In genomic region chr17:35028097-35028496, GRCh38 we compare ENCODE assay signal across 8 cellular contexts. TPM values are rescaled to one million over a fixed set of nuclear protein-coding genes. Genes with fewer than 3 reads are reported as not detected.
DNase-seq lines count a peak whose midpoint lies in the region; ATAC-seq, FAIRE-seq and TF ChIP-seq lines count a peak whose summit lies in the region.
"Not testable (repeated sequence)": the region's sequence is repeated elsewhere in the genome, so short reads cannot be mapped to it uniquely, and the experiment has no call there.

No MANE protein-coding gene starts in this region.

- H3K27me3 Mint-ChIP-seq in CD4-positive, alpha-beta T cell; activated CD4-positive, alpha-beta memory T cell treated with anti-CD3 and anti-CD28 coated beads, Interleukin-2, amount 10 ng/mL, durations not matched to agents 7 days and 5 days; osteocyte (ENCODE audit: unreplicated experiment): not testable (repeated sequence)

- H3K23ac ChIP-seq in mesenchymal stem cell (ENCODE audit: low read length in 2 of 2) = not testable (repeated sequence)

- not testable (repeated sequence) for H3K79me2 ChIP-seq in PC-9 (ENCODE audit: low read depth); endothelial cell of umbilical vein (ENCODE audit: control insufficient read depth, insufficient read depth, low read length)

- not testable (repeated sequence) for H3K9ac ChIP-seq in endothelial cell of umbilical vein (replicated peaks; ENCODE audit: extremely low read depth, insufficient read depth, low read length); mesenchymal stem cell (ENCODE audit: low read length)

- not testable (repeated sequence) for TF ChIP-seq POLR2A in endothelial cell of umbilical vein (IDR thresholded peaks at IDR 0.05; ENCODE audit: low read depth, low read length); thyroid gland (IDR thresholded peaks at IDR 0.05)

- H4K8ac ChIP-seq in mesenchymal stem cell (ENCODE audit: low read length) = not testable (repeated sequence)

- not testable (repeated sequence) for H2BK12ac ChIP-seq in mesenchymal stem cell (ENCODE audit: low read length in 2 of 2)

- not testable (repeated sequence) for H3K4ac ChIP-seq in mesenchymal stem cell (ENCODE audit: low read depth in 1 of 2, low read length in 2 of 2)

- H2AK5ac ChIP-seq in mesenchymal stem cell (ENCODE audit: low read length, severe bottlenecking) = not testable (repeated sequence)

- not testable (repeated sequence) for H2BK15ac ChIP-seq in mesenchymal stem cell (ENCODE audit: low read depth, poor library complexity, severe bottlenecking)

- WGBS in mesenchymal stem cell = 100% methylated on average over 2 of the region's 4 CpGs
- WGBS in thyroid gland, 2 donors = 93 to 94% methylated on average over 4 of the region's 4 CpGs

- H3K27me3 ChIP-seq in CD4-positive, alpha-beta T cell (ENCODE audit: control insufficient read depth, insufficient read depth, low read length); PC-9 (ENCODE audit: insufficient read depth, low read depth); endothelial cell of umbilical vein (ENCODE audit: control insufficient read depth in 2 of 2, insufficient read depth in 2 of 2, low read length in 2 of 2); mesenchymal stem cell (ENCODE audit: control insufficient read depth in 1 of 2, insufficient read depth in 1 of 2, low read length in 2 of 2); thyroid gland: not testable (repeated sequence)

- not testable (repeated sequence) for H3K9me3 Mint-ChIP-seq in CD4-positive, alpha-beta T cell; activated CD4-positive, alpha-beta memory T cell treated with anti-CD3 and anti-CD28 coated beads, Interleukin-2, amount 10 ng/mL, durations not matched to agents 7 days and 5 days; osteocyte (ENCODE audit: unreplicated experiment)

- POLR2A ChIA-PET in CD4-positive, alpha-beta T cell (lab: Charles Lee) = interaction anchor here (1.2 to 1.8 kb wide), 2 partner anchors 13 to 20 kb away, joined by 3 to 6 read pairs; no protein-coding TSS in a partner anchor
- POLR2A ChIA-PET in PC-9 (lab: Charles Lee; ENCODE audit: unreplicated experiment) = not testable (repeated sequence)
- POLR2A ChIA-PET in activated CD4-positive, alpha-beta memory T cell treated with anti-CD3 and anti-CD28 coated beads, Interleukin-2, amount 10 ng/mL, durations not matched to agents 7 days and 5 days (lab: Charles Lee) = interaction anchor here (0.6 to 1.2 kb wide), 4 partner anchors 18 to 546 kb away, joined by 3 to 9 read pairs (median 3); no protein-coding TSS in a partner anchor
- POLR2A ChIA-PET in endothelial cell of umbilical vein (lab: Charles Lee) = interaction anchor here (1.2 kb wide), 1 partner anchor 35 kb away, joined by 6 read pairs; the partner anchor contains the start of gene RFFL

- dilution Hi-C loops in endothelial cell of umbilical vein (cut with MboI; ENCODE audit: extremely low pct_ligation_motif_present, low sequenced_read_pairs) = not testable (repeated sequence)

- not testable (repeated sequence) for H2BK120ac ChIP-seq in mesenchymal stem cell (ENCODE audit: low read depth, low read length)

- H3K18ac ChIP-seq in mesenchymal stem cell (ENCODE audit: low read depth in 1 of 2, low read length in 2 of 2) = not testable (repeated sequence)

- peaks cover 59% of the 10 kb centered on the region for H3K4me1 Mint-ChIP-seq in CD4-positive, alpha-beta T cell (ENCODE audit: low read depth)
- peaks cover 54% of the 10 kb centered on the region for H3K4me1 Mint-ChIP-seq in activated CD4-positive, alpha-beta memory T cell treated with anti-CD3 and anti-CD28 coated beads, Interleukin-2, amount 10 ng/mL, durations not matched to agents 7 days and 5 days
- peaks cover 17% of the 10 kb centered on the region for H3K4me1 Mint-ChIP-seq in osteocyte (ENCODE audit: unreplicated experiment)

- not testable (repeated sequence) for H4K91ac ChIP-seq in mesenchymal stem cell (ENCODE audit: low read length)

- DNase-seq in CD4-positive, alpha-beta T cell; PC-9; activated CD4-positive, alpha-beta memory T cell treated with anti-CD3 and anti-CD28 coated beads, Interleukin-2, amount 10 ng/mL, durations not matched to agents 7 days and 5 days; endothelial cell of umbilical vein (ENCODE audit: low read depth, low spot score); mesenchymal stem cell; osteocyte (ENCODE audit: extremely low spot score, unreplicated experiment); thyroid gland: not testable (repeated sequence)

- intact Hi-C loops in CD4-positive, alpha-beta T cell (cut with DNase I, micrococcal nuclease); PC-9 (cut with micrococcal nuclease; ENCODE audit: unreplicated experiment); endothelial cell of umbilical vein (cut with micrococcal nuclease); thyroid gland (cut with DNase I): not testable (repeated sequence)

- FAIRE-seq in endothelial cell of umbilical vein (lab: Jason Lieb, UNC) = not testable (repeated sequence)

- H3K9me2 ChIP-seq in PC-9 (ENCODE audit: insufficient read depth) = not testable (repeated sequence)

- not testable (repeated sequence) for H4K20me1 ChIP-seq in PC-9 (ENCODE audit: insufficient read depth); endothelial cell of umbilical vein (replicated peaks; ENCODE audit: control insufficient read depth, extremely low read depth, insufficient read depth, low read length)

- not testable (repeated sequence) for H3K4me3 ChIP-seq in PC-9; endothelial cell of umbilical vein (replicated peaks in 1 of 3; ENCODE audit: insufficient read depth in 1 of 3, low read depth in 1 of 3, low read length in 3 of 3); mesenchymal stem cell (ENCODE audit: insufficient read depth in 1 of 2, low read depth in 1 of 2, low read length in 2 of 2); thyroid gland (replicated peaks in 1 of 3)

- H3K36me3 ChIP-seq in PC-9 (ENCODE audit: low read depth); endothelial cell of umbilical vein (ENCODE audit: control insufficient read depth in 2 of 2, extremely low read depth in 1 of 2, insufficient read depth in 2 of 2, low read length in 2 of 2); thyroid gland: not testable (repeated sequence)
- peaks cover 9 to 11% of the 10 kb centered on the region in 2 experiments for H3K36me3 ChIP-seq in mesenchymal stem cell (ENCODE audit: control insufficient read depth in 1 of 2, insufficient read depth in 2 of 2, low read depth in 1 of 2, low read length in 2 of 2)

- H2BK5ac ChIP-seq in mesenchymal stem cell (ENCODE audit: low read depth, low read length, poor library complexity, severe bottlenecking) = not testable (repeated sequence)

- peak overlapping the region; percentile 68 for H3K27ac Mint-ChIP-seq in CD4-positive, alpha-beta T cell
- H3K27ac Mint-ChIP-seq in activated CD4-positive, alpha-beta memory T cell treated with anti-CD3 and anti-CD28 coated beads, Interleukin-2, amount 10 ng/mL, durations not matched to agents 7 days and 5 days = peak overlapping the region; percentile 62
- peak overlapping the region; percentile 35 for H3K27ac Mint-ChIP-seq in osteocyte (ENCODE audit: unreplicated experiment)

- CTCF ChIA-PET in CD4-positive, alpha-beta T cell (lab: Charles Lee) = interaction anchor here (0.6 to 1.4 kb wide), 3 partner anchors 13 to 776 kb away, joined by 3 read pairs; no protein-coding TSS in a partner anchor
- CTCF ChIA-PET in PC-9 (lab: Charles Lee) = not testable (repeated sequence)
- CTCF ChIA-PET in activated CD4-positive, alpha-beta memory T cell treated with anti-CD3 and anti-CD28 coated beads, Interleukin-2, amount 10 ng/mL, durations not matched to agents 7 days and 5 days (lab: Charles Lee) = interaction anchor here (0.7 to 1.8 kb wide), 2 partner anchors 10 to 35 kb away, joined by 3 to 5 read pairs; partner anchors contain the start of gene RFFL
- CTCF ChIA-PET in endothelial cell of umbilical vein (lab: Charles Lee) = interaction anchor here (0.7 to 1.7 kb wide), 6 partner anchors 9 to 62 kb away, joined by 3 to 8 read pairs (median 4); partner anchors contain the start of gene RFFL

- H3K27ac ChIP-seq in CD4-positive, alpha-beta T cell (ENCODE audit: low read depth, low read length) = not testable (repeated sequence)
- peak overlapping the region; percentile 40; the same call in 1 of the 2 replicates for H3K27ac ChIP-seq in PC-9
- peak overlapping the region; percentile 81 for H3K27ac ChIP-seq in angular gyrus (ENCODE audit: low read depth, low read length)
- peak overlapping the region; percentile 62 for H3K27ac ChIP-seq in endothelial cell of umbilical vein (ENCODE audit: insufficient read depth, low read depth, low read length)
- H3K27ac ChIP-seq in mesenchymal stem cell (ENCODE audit: low read length, poor library complexity, severe bottlenecking) = peak overlapping the region; percentile 10
- peak overlapping the region; percentile 63 to 82 (median 75) for H3K27ac ChIP-seq in thyroid gland

- not testable (repeated sequence) for H3K14ac ChIP-seq in mesenchymal stem cell (ENCODE audit: low read length in 2 of 2)

- not testable (repeated sequence) for H3K9me3 ChIP-seq in CD4-positive, alpha-beta T cell (ENCODE audit: control insufficient read depth, low read length); PC-9 (ENCODE audit: insufficient read depth, low read depth); endothelial cell of umbilical vein (replicated peaks; ENCODE audit: control insufficient read depth, insufficient read depth, low read length); mesenchymal stem cell (ENCODE audit: control insufficient read depth, low read length); thyroid gland

- H3K36me3 Mint-ChIP-seq in CD4-positive, alpha-beta T cell (ENCODE audit: low read depth) = peaks cover 45% of the 10 kb centered on the region
- H3K36me3 Mint-ChIP-seq in activated CD4-positive, alpha-beta memory T cell treated with anti-CD3 and anti-CD28 coated beads, Interleukin-2, amount 10 ng/mL, durations not matched to agents 7 days and 5 days (ENCODE audit: low read depth) = peaks cover 43% of the 10 kb centered on the region
- peaks cover 11% of the 10 kb centered on the region for H3K36me3 Mint-ChIP-seq in osteocyte (ENCODE audit: unreplicated experiment)

- H3K79me1 ChIP-seq in mesenchymal stem cell (replicated peaks; ENCODE audit: low read length, poor library complexity, severe bottlenecking) = peaks cover 15% of the 10 kb centered on the region

- not testable (repeated sequence) for H3K4me2 ChIP-seq in PC-9; mesenchymal stem cell (ENCODE audit: low read length, poor library complexity, severe bottlenecking)
- H3K4me2 ChIP-seq in endothelial cell of umbilical vein (ENCODE audit: insufficient read depth, low read length) = peak overlapping the region; percentile 59

- TF ChIP-seq CTCF in CD4-positive, alpha-beta T cell (IDR thresholded peaks at IDR 0.05); PC-9 (conservative IDR thresholded peaks at IDR 0.05); endothelial cell of umbilical vein (IDR thresholded peaks at IDR 0.05; ENCODE audit: extremely low read depth in 1 of 2, insufficient read depth in 1 of 2, low read depth in 1 of 2, low read length in 2 of 2); osteocyte (IDR thresholded peaks at IDR 0.05); thyroid gland (IDR thresholded peaks at IDR 0.05): not testable (repeated sequence)

- H3K9me1 ChIP-seq in endothelial cell of umbilical vein (replicated peaks; ENCODE audit: control insufficient read depth, extremely low read depth, insufficient read depth, low read length) = not testable (repeated sequence)

- peaks cover 21% of the 10 kb centered on the region; the same call in 1 of the 2 replicates for H3F3A ChIP-seq in PC-9 (ENCODE audit: insufficient read depth, low read depth)

- ATAC-seq in CD4-positive, alpha-beta T cell (ENCODE audit: poor library complexity) = not testable (repeated sequence)

- H3K4me3 Mint-ChIP-seq in CD4-positive, alpha-beta T cell; activated CD4-positive, alpha-beta memory T cell treated with anti-CD3 and anti-CD28 coated beads, Interleukin-2, amount 10 ng/mL, durations not matched to agents 7 days and 5 days; osteocyte (ENCODE audit: unreplicated experiment): not testable (repeated sequence)

- not testable (repeated sequence) for BruUV-seq in PC-9 (replicated peaks; lab: Mats Ljungman, UMichigan); endothelial cell of umbilical vein (replicated peaks; lab: Mats Ljungman, UMichigan)

- H2AFZ ChIP-seq in PC-9; endothelial cell of umbilical vein (ENCODE audit: low read depth, low read length); mesenchymal stem cell (ENCODE audit: low read depth, low read length): not testable (repeated sequence)

- H3K4me1 ChIP-seq in PC-9 (replicated peaks; ENCODE audit: insufficient read depth) (peaks cover 31% of the 10 kb centered on the region), endothelial cell of umbilical vein (ENCODE audit: control insufficient read depth, extremely low read depth, insufficient read depth, low read length) (peaks cover 17% of the 10 kb centered on the region), thyroid gland (peaks cover 51 to 65% of the 10 kb centered on the region in 2 donors)
- not testable (repeated sequence) for H3K4me1 ChIP-seq in mesenchymal stem cell (ENCODE audit: control insufficient read depth, insufficient read depth, low read depth, low read length)

RNA-seq across cellular contexts. Expression of gene RFFL, which starts 35.4 kb away (rescaled TPM):
- 10 to 100 TPM; 57.8 to 66.1 TPM for total RNA-seq in CD4-positive, alpha-beta T cell
- total RNA-seq in PC-9 (2021) (36.7 and 38.1 TPM in 2 replicates), endothelial cell of umbilical vein (14.1 and 14.2 TPM in 2 replicates), osteocyte (19.3 and 22.9 TPM in 2 replicates), thyroid gland (100 to 1,000 TPM in 2 of 4 donors, 10 to 100 TPM in 2; 51.1 to 145 (median 96.1) TPM)
- 10 to 100 TPM; 47.3 to 53.9 TPM for total RNA-seq in activated CD4-positive, alpha-beta memory T cell treated with anti-CD3 and anti-CD28 coated beads, Interleukin-2, amount 10 ng/mL, durations not matched to agents 7 days and 5 days
- polyA plus RNA-seq in endothelial cell of umbilical vein = 6.6 and 7.0 TPM in 2 replicates
- polyA plus RNA-seq in endothelial cell of umbilical vein (2011; cell fraction: cytosol; rRNA removed) = 8.7 TPM in 2 replicates
- polyA plus RNA-seq in endothelial cell of umbilical vein (2011; cell fraction: nucleus; rRNA removed) = 9.3 and 9.8 TPM in 2 replicates
- polyA plus RNA-seq in endothelial cell of umbilical vein (2012) = 11.3 and 12.1 TPM in 2 replicates
- 38.1 and 39.6 TPM in 2 replicates for polyA minus RNA-seq in endothelial cell of umbilical vein
- 25.9 TPM for polyA minus RNA-seq in endothelial cell of umbilical vein (2011; cell fraction: cytosol; rRNA and poly(A)+ RNA removed)
- polyA minus RNA-seq in endothelial cell of umbilical vein (2011; cell fraction: nucleus; rRNA and poly(A)+ RNA removed) = 8.9 and 10.1 TPM in 2 replicates
- polyA plus RNA-seq in mesenchymal stem cell (2013, experiment 1 of 2) = 11.5 TPM
- polyA plus RNA-seq in mesenchymal stem cell (2013, experiment 2 of 2) = 12.7 TPM

RNA-seq across cellular contexts. Expression of gene LIG3, which starts 47.8 kb away (rescaled TPM):
- 10 to 100 TPM; 44.6 to 49.1 TPM for total RNA-seq in CD4-positive, alpha-beta T cell
- total RNA-seq in PC-9 (2021) = 25.0 and 25.5 TPM in 2 replicates
- total RNA-seq in activated CD4-positive, alpha-beta memory T cell treated with anti-CD3 and anti-CD28 coated beads, Interleukin-2, amount 10 ng/mL, durations not matched to agents 7 days and 5 days = 10 to 100 TPM; 35.0 to 38.3 TPM
- 35.3 and 39.7 TPM in 2 replicates for total RNA-seq in endothelial cell of umbilical vein
- polyA plus RNA-seq in endothelial cell of umbilical vein = 23.0 and 25.8 TPM in 2 replicates
- polyA plus RNA-seq in endothelial cell of umbilical vein (2011; cell fraction: cytosol; rRNA removed) = 26.2 and 33.5 TPM in 2 replicates
- polyA plus RNA-seq in endothelial cell of umbilical vein (2011; cell fraction: nucleus; rRNA removed) = 61.2 and 73.7 TPM in 2 replicates
- 23.5 and 26.2 TPM in 2 replicates for polyA plus RNA-seq in endothelial cell of umbilical vein (2012)
- polyA minus RNA-seq in endothelial cell of umbilical vein = 76.9 and 81.7 TPM in 2 replicates
- 39.3 TPM for polyA minus RNA-seq in endothelial cell of umbilical vein (2011; cell fraction: cytosol; rRNA and poly(A)+ RNA removed)
- polyA minus RNA-seq in endothelial cell of umbilical vein (2011; cell fraction: nucleus; rRNA and poly(A)+ RNA removed) = 60.2 and 75.1 TPM in 2 replicates
- 11.0 TPM for polyA plus RNA-seq in mesenchymal stem cell (2013, experiment 1 of 2)
- polyA plus RNA-seq in mesenchymal stem cell (2013, experiment 2 of 2) = 10.0 TPM
- 38.6 and 44.7 TPM in 2 replicates for total RNA-seq in osteocyte
- total RNA-seq in thyroid gland = 100 to 1,000 TPM in 1 of 4 donors, 10 to 100 TPM in 3; 34.5 to 103 (median 46.7) TPM
